23 cellular contexts compared by ENCODE assay signal in the genomic region with DNA sequence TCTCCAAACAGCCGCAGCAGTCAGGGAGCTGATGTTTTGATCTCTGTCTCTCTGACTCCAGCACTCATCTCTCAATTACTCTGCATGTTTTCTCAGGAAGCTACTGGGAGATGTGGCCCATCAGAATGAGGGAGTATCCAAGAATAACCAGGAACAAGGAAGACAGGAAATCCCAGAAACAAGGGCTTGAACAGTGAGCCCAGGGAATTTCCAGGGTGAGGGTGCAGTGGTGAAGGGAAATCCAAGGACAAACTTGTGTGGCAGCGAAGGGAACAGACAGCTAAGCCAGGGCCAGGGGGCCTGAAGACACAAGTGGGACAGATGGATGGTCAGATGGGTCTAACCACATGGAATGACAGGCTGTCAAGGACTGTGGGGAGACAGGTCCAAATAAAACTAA.
DNase-seq lines count a peak whose midpoint lies in the region; ATAC-seq, FAIRE-seq and TF ChIP-seq lines count a peak whose summit lies in the region.
"Had no signal": no experiment of that assay in that cellular context is flagged by ENCODE, and none has a peak within 500 bp of the region (broad histone marks: within the 10 kb centered on the region; RNA-seq: fewer than 3 reads in every experiment).

No MANE protein-coding gene starts in this region.

- H3K4me2 ChIP-seq in A549: no peak overlapping the region

- H3K27ac Mint-ChIP-seq in endodermal cell: peak overlapping the region; percentile 13
- H3K27ac Mint-ChIP-seq: activated naive CD4-positive, alpha-beta T cell treated with anti-CD3 and anti-CD28 coated beads, Interleukin-2, amount 50 U/mL, for 72 hours; activated T-cell treated with anti-CD3 and anti-CD28 coated beads, Interleukin-2, amount 50 U/mL, for 72 hours; natural killer cell; stimulated activated memory B cell treated with anti-CD40 and anti-IgM and Interleukin-4, amounts not matched to agents 10 μg/mL and 1 μg/mL and 100 μg/mL, for 72 hours had no signal

- no peaks in the 10 kb centered on the region for H3K9me3 ChIP-seq in A549
- peaks cover 3% of the 10 kb centered on the region for H3K9me3 ChIP-seq in endodermal cell (ENCODE audit: control insufficient read depth, low read length)
- H3K9me3 ChIP-seq in mucosa of descending colon: no peaks in the 10 kb centered on the region
- H3K9me3 ChIP-seq: colonic mucosa, HAP-1, sigmoid colon, testis had no signal

- H3K9ac ChIP-seq in endodermal cell (ENCODE audit: extremely low read depth, low read length, poor library complexity, severe bottlenecking): no peak overlapping the region

- no peak for TF ChIP-seq CTCF in A549 (IDR thresholded peaks at IDR 0.05)
- TF ChIP-seq CTCF in endodermal cell (conservative IDR thresholded peaks at IDR 0.05): no peak
- no peak for TF ChIP-seq CTCF in mucosa of descending colon (IDR thresholded peaks at IDR 0.05)

- no peaks in the 10 kb centered on the region for H3K36me3 ChIP-seq in endodermal cell (ENCODE audit: control insufficient read depth, insufficient read depth, low read length)
- H3K36me3 ChIP-seq in mucosa of descending colon (ENCODE audit: low read depth): no peaks in the 10 kb centered on the region
- H3K36me3 ChIP-seq: colonic mucosa, HAP-1, sigmoid colon had no signal

- FAIRE-seq in A549 (lab: Jason Lieb, UNC): no peak
- FAIRE-seq: endometrium, TTC549 had no signal

- no peak for TF ChIP-seq RAD21 in A549 (conservative IDR thresholded peaks at IDR 0.05 in 1 of 2, IDR thresholded peaks at IDR 0.05 in 1 of 2)

- no peak overlapping the region for H3K4me3 Mint-ChIP-seq in endodermal cell
- H3K4me3 Mint-ChIP-seq: activated T-cell treated with anti-CD3 and anti-CD28 coated beads, Interleukin-2, amount 50 U/mL, for 72 hours; natural killer cell; stimulated activated memory B cell treated with anti-CD40 and anti-IgM and Interleukin-4, amounts not matched to agents 10 μg/mL and 1 μg/mL and 100 μg/mL, for 72 hours had no signal

- no peak for TF ChIP-seq POLR2A in A549 (IDR thresholded peaks at IDR 0.05; ENCODE audit: low read length)

- H3K4me1 ChIP-seq in A549: no peaks in the 10 kb centered on the region
- H3K4me1 ChIP-seq in endodermal cell (ENCODE audit: control insufficient read depth, insufficient read depth, low read length): no peaks in the 10 kb centered on the region
- H3K4me1 ChIP-seq in mucosa of descending colon (ENCODE audit: low read depth): no peaks in the 10 kb centered on the region
- H3K4me1 ChIP-seq: colonic mucosa, HAP-1, testis had no signal

- H3K4me1 Mint-ChIP-seq in endodermal cell: peaks cover 28% of the 10 kb centered on the region
- H3K4me1 Mint-ChIP-seq: stimulated activated memory B cell treated with anti-CD40 and anti-IgM and Interleukin-4, amounts not matched to agents 10 μg/mL and 1 μg/mL and 100 μg/mL, for 72 hours had no signal

- peaks cover 2% of the 10 kb centered on the region for H3K36me3 Mint-ChIP-seq in endodermal cell (ENCODE audit: low read depth)
- H3K36me3 Mint-ChIP-seq: natural killer cell; stimulated activated memory B cell treated with anti-CD40 and anti-IgM and Interleukin-4, amounts not matched to agents 10 μg/mL and 1 μg/mL and 100 μg/mL, for 72 hours had no signal

- H3K4me3 ChIP-seq in A549 (no peak overlapping the region), endodermal cell (ENCODE audit: low read length) (no peak overlapping the region), mucosa of descending colon (no peak overlapping the region)
- H3K4me3 ChIP-seq: colonic mucosa, HAP-1, sigmoid colon, testis had no signal

- no peak for TF ChIP-seq EP300 in A549 (IDR thresholded peaks at IDR 0.05)

- H3K27ac ChIP-seq in A549 (peak overlapping the region; percentile 12 to 64; a peak in 4 of 6 replicates), endodermal cell (ENCODE audit: low read depth, low read length) (no peak overlapping the region)
- H3K27ac ChIP-seq: C4-2B, colonic mucosa, testis had no signal

- intact Hi-C loops in mucosa of descending colon (cut with DNase I, micrococcal nuclease): no loop called here

- no peaks in the 10 kb centered on the region for H3K27me3 Mint-ChIP-seq in endodermal cell (ENCODE audit: insufficient read depth)

- peaks cover 8% of the 10 kb centered on the region for H3K9me3 Mint-ChIP-seq in endodermal cell
- H3K9me3 Mint-ChIP-seq: activated T-cell treated with anti-CD3 and anti-CD28 coated beads, Interleukin-2, amount 50 U/mL, for 72 hours; stimulated activated memory B cell treated with anti-CD40 and anti-IgM and Interleukin-4, amounts not matched to agents 10 μg/mL and 1 μg/mL and 100 μg/mL, for 72 hours had no signal

- DNase-seq in A549 (ENCODE audit: low read depth in 1 of 2, low spot score in 1 of 2) (no peak), NCI-H226 (peak; percentile 39), endodermal cell (no peak), mucosa of descending colon (no peak), NCI-H2081 (lab: John Stamatoyannopoulos, UW) (no peak), NCI-H146 treated with DMSO at 0.1 percent for 48 hours (lab: John Stamatoyannopoulos, UW; ENCODE audit: unreplicated experiment) (no peak), 8988T (no peak)
- DNase-seq: activated T-cell treated with anti-CD3 and anti-CD28 coated beads, Interleukin-2, amount 50 U/mL, for 72 hours; colonic mucosa; DMS153; natural killer cell; NCI-H2171; NCI-H774; SHP77 treated with DMSO at 0.1 percent for 48 hours; sigmoid colon; testis had no signal

- H3K27me3 ChIP-seq in endodermal cell (ENCODE audit: control insufficient read depth, insufficient read depth, low read length, poor library complexity, severe bottlenecking): no peaks in the 10 kb centered on the region
- H3K27me3 ChIP-seq: colonic mucosa, sigmoid colon, testis had no signal

- CTCF ChIA-PET in A549 (lab: Yijun Ruan, JAX): no interaction called here

- no peak for ATAC-seq in A549
- ATAC-seq in mucosa of descending colon: peak; percentile 85
- no peak for ATAC-seq in HG03342 (IDR thresholded peaks at IDR 0.05; ENCODE audit: unreplicated experiment)
- ATAC-seq: activated naive CD4-positive, alpha-beta T cell treated with anti-CD3 and anti-CD28 coated beads, Interleukin-2, amount 50 U/mL, for 72 hours; activated T-cell treated with anti-CD3 and anti-CD28 coated beads, Interleukin-2, amount 50 U/mL, for 72 hours; natural killer cell; stimulated activated memory B cell treated with anti-CD40 and anti-IgM and Interleukin-4, amounts not matched to agents 10 μg/mL and 1 μg/mL and 100 μg/mL, for 72 hours had no signal

- 89% methylated on average over 2 of the region's 2 CpGs for WGBS in A549 (ENCODE audit: missing lambda C conversion rate)
- WGBS in endodermal cell (ENCODE audit: insufficient coverage in 1 of 2, insufficient read length in 1 of 2), 2 experiments: 93 to 100% methylated on average over 2 of the region's 2 CpGs

- POLR2A ChIA-PET in A549 (lab: Yijun Ruan, JAX): no interaction called here

TF ChIP-seq in A549, 52 proteins besides CTCF, POLR2A, EP300 and RAD21:
- no peak for TF ChIP-seq RFX5 (IDR thresholded peaks at IDR 0.05)
- TF ChIP-seq KDM5A (IDR thresholded peaks at IDR 0.05): no peak
